In genomic region chr3:14158370-14158769, GRCh38 we compare ENCODE assay signal across 30 cellular contexts.
"Had no signal": no experiment of that assay in that cellular context is flagged by ENCODE, and none has a peak within 500 bp of the region (broad histone marks: within the 10 kb centered on the region; RNA-seq: fewer than 3 reads in every experiment).

No MANE protein-coding gene starts in this region.

- DNase-seq: activated CD4-positive, alpha-beta memory T cell treated with anti-CD3 and anti-CD28 coated beads for 36 hours; activated CD4-positive, alpha-beta T cell treated with anti-CD3 and anti-CD28 coated beads for 48 hours; activated CD8-positive, alpha-beta memory T cell treated with anti-CD3 and anti-CD28 coated beads, Interleukin-2, amount 10 ng/mL, durations not matched to agents 7 days and 5 days; activated effector memory CD4-positive, alpha-beta T cell treated with anti-CD3 and anti-CD28 coated beads, Interleukin-2, amount 50 U/mL, for 16 hours; activated naive CD4-positive, alpha-beta T cell treated with anti-CD3 and anti-CD28 coated beads for 36 hours; amniotic stem cell; brain microvascular endothelial cell; caudate nucleus; dorsolateral prefrontal cortex; effector memory CD4-positive, alpha-beta T cell; erythroblast; islet precursor cell; left ventricle myocardium inferior; naive thymus-derived CD4-positive, alpha-beta T cell; retina; small intestine; stimulated activated CD4-positive, alpha-beta T cell treated with anti-CD3 and anti-CD28 coated beads, Interleukin-4, amount 100 ng/mL, for 24 hours; T-helper 9 cell; tibial artery; WERI-Rb-1 had no signal

- H3K27me3 Mint-ChIP-seq: activated CD4-positive, alpha-beta memory T cell treated with anti-CD3 and anti-CD28 coated beads for 36 hours; activated CD8-positive, alpha-beta memory T cell treated with anti-CD3 and anti-CD28 coated beads, Interleukin-2, amount 10 ng/mL, durations not matched to agents 7 days and 5 days; naive thymus-derived CD4-positive, alpha-beta T cell; stimulated activated memory B cell treated with anti-CD40 and anti-IgM and Interleukin-4, amounts not matched to agents 10 μg/mL and 1 μg/mL and 100 μg/mL, for 72 hours had no signal

- ATAC-seq: activated CD4-positive, CD25-positive, alpha-beta regulatory T cell treated with anti-CD3 and anti-CD28 coated beads, Interleukin-2, amount 50 U/mL, for 24 hours; activated CD8-positive, alpha-beta memory T cell treated with anti-CD3 and anti-CD28 coated beads, Interleukin-2, amount 10 ng/mL, durations not matched to agents 7 days and 5 days; gastroesophageal sphincter; naive thymus-derived CD4-positive, alpha-beta T cell; pancreas; sciatic nerve; stimulated activated memory B cell treated with anti-CD40 and anti-IgM and Interleukin-4, amounts not matched to agents 10 μg/mL and 1 μg/mL and 100 μg/mL, for 72 hours had no signal

- H3K4me1 ChIP-seq: gastroesophageal sphincter, left ventricle myocardium inferior, pancreas, prostate gland, suprapubic skin, tibial artery had no signal

- H3K4me3 ChIP-seq: dorsolateral prefrontal cortex, gastroesophageal sphincter, hepatocyte, left ventricle myocardium inferior, lung, pancreas, prostate gland, suprapubic skin, tibial artery had no signal

- H3K27ac Mint-ChIP-seq: activated CD4-positive, alpha-beta memory T cell treated with anti-CD3 and anti-CD28 coated beads for 36 hours; activated naive CD4-positive, alpha-beta T cell treated with anti-CD3 and anti-CD28 coated beads for 36 hours; mesothelial cell of epicardium; stimulated activated memory B cell treated with anti-CD40 and anti-IgM and Interleukin-4, amounts not matched to agents 10 μg/mL and 1 μg/mL and 100 μg/mL, for 72 hours had no signal

- H3K4me1 Mint-ChIP-seq: activated CD8-positive, alpha-beta memory T cell treated with anti-CD3 and anti-CD28 coated beads, Interleukin-2, amount 10 ng/mL, durations not matched to agents 7 days and 5 days; mesothelial cell of epicardium had no signal

- H3K27me3 ChIP-seq: brain microvascular endothelial cell, dorsolateral prefrontal cortex, gastroesophageal sphincter, hepatocyte, pancreas, suprapubic skin, tibial artery had no signal

- H3K9me3 ChIP-seq: pancreas, prostate gland had no signal

- H3K9me3 Mint-ChIP-seq: stimulated activated memory B cell treated with anti-CD40 and anti-IgM and Interleukin-4, amounts not matched to agents 10 μg/mL and 1 μg/mL and 100 μg/mL, for 72 hours had no signal

- H3K4me3 Mint-ChIP-seq: activated CD4-positive, alpha-beta memory T cell treated with anti-CD3 and anti-CD28 coated beads for 36 hours; activated CD8-positive, alpha-beta memory T cell treated with anti-CD3 and anti-CD28 coated beads, Interleukin-2, amount 10 ng/mL, durations not matched to agents 7 days and 5 days; activated naive CD4-positive, alpha-beta T cell treated with anti-CD3 and anti-CD28 coated beads for 36 hours; mesothelial cell of epicardium; naive thymus-derived CD4-positive, alpha-beta T cell; stimulated activated memory B cell treated with anti-CD40 and anti-IgM and Interleukin-4, amounts not matched to agents 10 μg/mL and 1 μg/mL and 100 μg/mL, for 72 hours had no signal

- H3K27ac ChIP-seq: brain microvascular endothelial cell, dorsolateral prefrontal cortex, gastroesophageal sphincter, hepatocyte, left ventricle myocardium inferior, pancreas, prostate gland, suprapubic skin, tibial artery, WERI-Rb-1 had no signal
